Comparison of ENCODE assay signal across 11 cellular contexts in the genomic region with DNA sequence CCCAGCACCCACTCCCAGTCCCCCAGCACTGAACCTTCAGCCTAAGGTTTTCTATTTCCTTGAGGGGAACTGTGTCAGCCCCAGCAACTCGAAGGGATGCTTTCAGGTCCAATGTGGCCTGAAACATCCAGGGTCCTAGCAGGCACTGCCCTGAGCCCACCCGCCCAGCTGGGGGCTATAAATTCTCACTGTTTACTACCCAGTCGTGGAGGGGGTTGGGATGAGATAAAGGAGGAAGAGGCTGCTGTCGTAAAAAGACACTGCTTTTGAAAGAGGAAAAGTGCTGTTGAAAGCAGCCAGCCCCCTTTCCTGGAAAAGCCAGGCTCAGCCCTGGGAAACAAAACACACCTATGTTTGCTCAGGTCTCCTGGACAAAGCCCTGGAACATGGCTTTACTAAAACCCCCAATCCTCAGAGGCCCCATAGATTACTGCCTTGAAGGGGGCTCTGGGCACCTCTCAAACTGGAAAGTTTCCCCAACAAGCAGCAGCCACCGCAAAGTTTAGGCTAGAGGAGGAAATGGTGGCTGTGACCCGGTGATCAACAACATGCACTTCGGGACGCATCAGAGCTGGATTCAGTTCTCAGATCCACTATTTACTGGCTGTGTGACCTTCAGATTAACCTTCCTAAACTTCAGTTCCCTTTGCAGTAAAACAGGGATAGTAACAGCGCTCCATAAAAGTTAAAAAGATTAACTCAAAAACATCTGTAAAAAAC. TPM values are rescaled to one million over a fixed set of nuclear protein-coding genes. Genes with fewer than 3 reads are reported as not detected.
DNase-seq lines count a peak whose midpoint lies in the region; ATAC-seq and TF ChIP-seq lines count a peak whose summit lies in the region.
"Had no signal": no experiment of that assay in that cellular context is flagged by ENCODE, and none has a peak within 500 bp of the region (broad histone marks: within the 10 kb centered on the region; RNA-seq: fewer than 3 reads in every experiment).

No MANE protein-coding gene starts in this region.

- no peaks in the 10 kb centered on the region for H3K27me3 ChIP-seq in tibial artery
- H3K27me3 ChIP-seq: MG63 had no signal

- POLR2A ChIA-PET in activated naive CD8-positive, alpha-beta T cell treated with anti-CD3 and anti-CD28 coated beads, Interleukin-2, amount 10 ng/mL, durations not matched to agents 7 days and 5 days (lab: Charles Lee), result interaction anchor here (0.7 to 2.3 kb wide), 8 partner anchors 12 to 180 kb away, joined by 3 to 13 read pairs (median 4); a partner anchor contains a TSS

- peaks cover 19% of the 10 kb centered on the region for H3K9me3 Mint-ChIP-seq in activated naive CD4-positive, alpha-beta T cell treated with anti-CD3 and anti-CD28 coated beads for 36 hours
- H3K9me3 Mint-ChIP-seq in activated naive CD8-positive, alpha-beta T cell treated with anti-CD3 and anti-CD28 coated beads, Interleukin-2, amount 10 ng/mL, durations not matched to agents 7 days and 5 days, result peaks cover 11% of the 10 kb centered on the region

- WGBS in mesodermal cell (ENCODE audit: insufficient coverage in 2 of 2), 2 experiments, result 86 to 96% methylated on average over 4 to 8 of the region's 9 CpGs

- no peak for TF ChIP-seq CTCF in tibial artery (IDR thresholded peaks at IDR 0.05)

- peaks cover 24% of the 10 kb centered on the region for H3K36me3 Mint-ChIP-seq in activated naive CD4-positive, alpha-beta T cell treated with anti-CD3 and anti-CD28 coated beads for 36 hours (ENCODE audit: low read depth)
- peaks cover 37% of the 10 kb centered on the region for H3K36me3 Mint-ChIP-seq in activated naive CD8-positive, alpha-beta T cell treated with anti-CD3 and anti-CD28 coated beads, Interleukin-2, amount 10 ng/mL, durations not matched to agents 7 days and 5 days

- H3K27ac ChIP-seq in mesodermal cell (ENCODE audit: low read depth, low read length, severe bottlenecking), result peak overlapping the region; percentile 55
- H3K27ac ChIP-seq in tibial artery, result peak overlapping the region; percentile 97 to 100

- peak overlapping the region; percentile 52 for H3K4me3 Mint-ChIP-seq in activated naive CD4-positive, alpha-beta T cell treated with anti-CD3 and anti-CD28 coated beads for 36 hours
- peak overlapping the region; percentile 79 for H3K4me3 Mint-ChIP-seq in activated naive CD8-positive, alpha-beta T cell treated with anti-CD3 and anti-CD28 coated beads, Interleukin-2, amount 10 ng/mL, durations not matched to agents 7 days and 5 days

- H3K4me3 ChIP-seq in mesodermal cell (ENCODE audit: extremely low read depth, insufficient read depth, low read length, poor library complexity, severe bottlenecking) (no peak overlapping the region), tibial artery (peak overlapping the region in 1 of 2 donors; percentile 9)
- H3K4me3 ChIP-seq: MG63 had no signal

- H3K9me3 ChIP-seq in mesodermal cell (ENCODE audit: control insufficient read depth, low read length) (no peaks in the 10 kb centered on the region), tibial artery (no peaks in the 10 kb centered on the region)
- H3K9me3 ChIP-seq: MG63 had no signal

- peak; percentile 56 for DNase-seq in activated naive CD4-positive, alpha-beta T cell treated with anti-CD3 and anti-CD28 coated beads for 36 hours
- DNase-seq in activated naive CD4-positive, alpha-beta T cell treated with Interleukin-2 at 50 U/mL for 16 hours, result no peak
- peak; percentile 44 for DNase-seq in activated naive CD8-positive, alpha-beta T cell treated with anti-CD3 and anti-CD28 coated beads, Interleukin-2, amount 10 ng/mL, durations not matched to agents 7 days and 5 days
- DNase-seq in tibial artery, result no peak
- DNase-seq: activated CD4-positive, alpha-beta T cell treated with anti-CD3 and anti-CD28 coated beads, Interleukin-2, amount 50 U/mL, for 1 hour; MG63; NCI-H226 had no signal

- CTCF ChIA-PET in activated naive CD4-positive, alpha-beta T cell treated with anti-CD3 and anti-CD28 coated beads for 36 hours (lab: Charles Lee), result interaction anchor here (1.0 to 3.4 kb wide), 4 partner anchors 11 to 180 kb away, joined by 3 to 28 read pairs (median 6); no protein-coding TSS in a partner anchor

- H3K36me3 ChIP-seq in mesodermal cell (ENCODE audit: control insufficient read depth, insufficient read depth, low read length), result peaks cover 78% of the 10 kb centered on the region
- H3K36me3 ChIP-seq in tibial artery, result peaks cover 0 to 12% (median 11%) of the 10 kb centered on the region in 3 donors

- intact Hi-C loops in activated naive CD4-positive, alpha-beta T cell treated with anti-CD3 and anti-CD28 coated beads for 36 hours (cut with micrococcal nuclease), result loop anchor here (1.0 kb wide), 1 partner anchor 9 kb away; no protein-coding TSS in a partner anchor
- intact Hi-C loops in tibial artery (cut with DNase I; ENCODE audit: low total_unique reads), result no loop called here

- H3K4me1 ChIP-seq in mesodermal cell (ENCODE audit: control insufficient read depth, insufficient read depth, low read length, poor library complexity, severe bottlenecking) (peaks cover 31% of the 10 kb centered on the region), tibial artery (peaks cover 0 to 97% (median 80%) of the 10 kb centered on the region in 4 donors)

- H3K4me1 Mint-ChIP-seq in activated naive CD4-positive, alpha-beta T cell treated with anti-CD3 and anti-CD28 coated beads for 36 hours (ENCODE audit: low read depth), result peaks cover 67% of the 10 kb centered on the region
- H3K4me1 Mint-ChIP-seq in activated naive CD8-positive, alpha-beta T cell treated with anti-CD3 and anti-CD28 coated beads, Interleukin-2, amount 10 ng/mL, durations not matched to agents 7 days and 5 days, result peaks cover 46% of the 10 kb centered on the region

- ATAC-seq in activated naive CD8-positive, alpha-beta T cell treated with anti-CD3 and anti-CD28 coated beads, Interleukin-2, amount 10 ng/mL, durations not matched to agents 7 days and 5 days (ENCODE audit: low read depth), result peak; percentile 53
- ATAC-seq in HG03159 (IDR thresholded peaks at IDR 0.05; ENCODE audit: unreplicated experiment) (no peak), GM18873 (IDR thresholded peaks at IDR 0.05; ENCODE audit: low FRiP score, unreplicated experiment) (no peak), HG02852 (IDR thresholded peaks at IDR 0.05; ENCODE audit: unreplicated experiment) (no peak)

- H3K27ac Mint-ChIP-seq in activated naive CD4-positive, alpha-beta T cell treated with anti-CD3 and anti-CD28 coated beads for 36 hours, result peak overlapping the region; percentile 85
- H3K27ac Mint-ChIP-seq in activated naive CD8-positive, alpha-beta T cell treated with anti-CD3 and anti-CD28 coated beads, Interleukin-2, amount 10 ng/mL, durations not matched to agents 7 days and 5 days, result peak overlapping the region; percentile 96

- no peaks in the 10 kb centered on the region for H3K27me3 Mint-ChIP-seq in activated naive CD4-positive, alpha-beta T cell treated with anti-CD3 and anti-CD28 coated beads for 36 hours (ENCODE audit: low read depth)
- H3K27me3 Mint-ChIP-seq in activated naive CD8-positive, alpha-beta T cell treated with anti-CD3 and anti-CD28 coated beads, Interleukin-2, amount 10 ng/mL, durations not matched to agents 7 days and 5 days, result no peaks in the 10 kb centered on the region

RNA-seq across cellular contexts. Expression of a gene that starts 51.0 kb away (rescaled TPM):
- total RNA-seq in activated naive CD4-positive, alpha-beta T cell treated with anti-CD3 and anti-CD28 coated beads for 36 hours, result 10 to 100 TPM; 79.7 to 80.6 TPM
- 10 to 100 TPM; 63.8 to 71.5 TPM for total RNA-seq in activated naive CD8-positive, alpha-beta T cell treated with anti-CD3 and anti-CD28 coated beads, Interleukin-2, amount 10 ng/mL, durations not matched to agents 7 days and 5 days
- polyA plus RNA-seq in mesodermal cell (2013, experiment 1 of 2), result 357 TPM
- 310 TPM for polyA plus RNA-seq in mesodermal cell (2013, experiment 2 of 2)

Comparison
In these comparisons a context has a peak if more than half of its experiments do, and no peak if none do; other contexts are left out.
1. DNase-seq: peak in activated naive CD4-positive, alpha-beta T cell treated with anti-CD3 and anti-CD28 coated beads for 36 hours (single experiment) and activated naive CD8-positive, alpha-beta T cell treated with anti-CD3 and anti-CD28 coated beads, Interleukin-2, amount 10 ng/mL, durations not matched to agents 7 days and 5 days (single experiment); none in activated naive CD4-positive, alpha-beta T cell treated with Interleukin-2 at 50 U/mL for 16 hours (single experiment) and tibial artery (0 of 2).